In genomic region chr12:57148469-57149308, GRCh38 we compare ENCODE assay signal across 1 cellular context.
A peak's percentile ranks its signal among the peaks of the same experiment; 100 is the strongest.
TF ChIP-seq lines count a peak whose summit lies in the region.

No MANE protein-coding gene starts in this region.

TF ChIP-seq in HepG2, 621 proteins besides CTCF, POLR2A, EP300 and RAD21 (continued from another document and continues in another):
- no peak for TF ChIP-seq ZNF598 (CRISPR knock-in tag; IDR thresholded peaks at IDR 0.05; ENCODE audit: borderline replicate concordance)
- TF ChIP-seq FOXM1 (CRISPR knock-in tag; IDR thresholded peaks at IDR 0.05) = no peak
- no peak for TF ChIP-seq ZHX1 (CRISPR knock-in tag; IDR thresholded peaks at IDR 0.05; ENCODE audit: low read depth)
- no peak for TF ChIP-seq HNRNPH1 (optimal IDR thresholded peaks at IDR 0.05; ENCODE audit: low read depth, low read length)
- TF ChIP-seq ZNF512B (CRISPR knock-in tag; IDR thresholded peaks at IDR 0.05; ENCODE audit: borderline replicate concordance) = no peak
- TF ChIP-seq ZSCAN29 (CRISPR knock-in tag; conservative IDR thresholded peaks at IDR 0.05) = no peak
- TF ChIP-seq ZNF180 (CRISPR knock-in tag; IDR thresholded peaks at IDR 0.05; ENCODE audit: borderline replicate concordance, low read depth) = no peak
- no peak for TF ChIP-seq ZNF773 (CRISPR knock-in tag; IDR thresholded peaks at IDR 0.05; ENCODE audit: borderline replicate concordance)
- TF ChIP-seq ZNF207 (IDR thresholded peaks at IDR 0.05; ENCODE audit: borderline replicate concordance) = no peak
- 0 out of 2 replicates have a peak, but pooled peaks have one; percentile 12 for TF ChIP-seq ZNF143 (CRISPR knock-in tag; IDR thresholded peaks at IDR 0.05)
- TF ChIP-seq ZBTB10 (CRISPR knock-in tag; IDR thresholded peaks at IDR 0.05; ENCODE audit: borderline replicate concordance) = peak; percentile 50; the same call in 1 of the 2 replicates
- no peak for TF ChIP-seq SMAD1 (CRISPR knock-in tag; IDR thresholded peaks at IDR 0.05; ENCODE audit: borderline replicate concordance, low read depth)
- no peak for TF ChIP-seq ZNF18 (CRISPR knock-in tag; IDR thresholded peaks at IDR 0.05; ENCODE audit: insufficient replicate concordance)
- TF ChIP-seq CBX2 (IDR thresholded peaks at IDR 0.05; ENCODE audit: low read depth, low read length) = no peak
- no peak for TF ChIP-seq CBX2 (CRISPR knock-in tag; IDR thresholded peaks at IDR 0.05; ENCODE audit: low read depth)
- TF ChIP-seq TARDBP (CRISPR knock-in tag; IDR thresholded peaks at IDR 0.05) = 0 out of 2 replicates have a peak, but pooled peaks have one; percentile 33
- TF ChIP-seq FOSL2 (CRISPR knock-in tag; IDR thresholded peaks at IDR 0.05) = peak; percentile 74
- no peak for TF ChIP-seq ZFP82 (CRISPR knock-in tag; IDR thresholded peaks at IDR 0.05; ENCODE audit: borderline replicate concordance)
- TF ChIP-seq KLF6 (CRISPR knock-in tag; IDR thresholded peaks at IDR 0.05) = no peak
- no peak for TF ChIP-seq TOE1 (CRISPR knock-in tag; IDR thresholded peaks at IDR 0.05)
- no peak for TF ChIP-seq NRL (CRISPR knock-in tag; IDR thresholded peaks at IDR 0.05; ENCODE audit: borderline replicate concordance)
- no peak for TF ChIP-seq CENPBD1 (CRISPR knock-in tag; IDR thresholded peaks at IDR 0.05; ENCODE audit: borderline replicate concordance, low read depth)
- TF ChIP-seq ZNF235 (CRISPR knock-in tag; IDR thresholded peaks at IDR 0.05; ENCODE audit: borderline replicate concordance) = no peak
- TF ChIP-seq RXRA (CRISPR knock-in tag; IDR thresholded peaks at IDR 0.05) = no peak
- TF ChIP-seq CCAR2 (optimal IDR thresholded peaks at IDR 0.05; ENCODE audit: low read depth, low read length) = no peak
- no peak for TF ChIP-seq ZNF431 (CRISPR knock-in tag; IDR thresholded peaks at IDR 0.05; ENCODE audit: borderline replicate concordance, low read depth)
- TF ChIP-seq HMGA1 (CRISPR knock-in tag; conservative IDR thresholded peaks at IDR 0.05) = no peak
- TF ChIP-seq MAFK (conservative IDR thresholded peaks at IDR 0.05 in 1 of 2, IDR thresholded peaks at IDR 0.05 in 1 of 2; ENCODE audit: low read length in 2 of 2) = no peak
- TF ChIP-seq GPBP1L1 (CRISPR knock-in tag; IDR thresholded peaks at IDR 0.05) = no peak
- TF ChIP-seq ZNF3 (CRISPR knock-in tag; IDR thresholded peaks at IDR 0.05) = no peak
- TF ChIP-seq ZNF225 (CRISPR knock-in tag; IDR thresholded peaks at IDR 0.05) = no peak
- no peak for TF ChIP-seq TCF12 (IDR thresholded peaks at IDR 0.05)
- TF ChIP-seq TCF12 (CRISPR knock-in tag; IDR thresholded peaks at IDR 0.05) = no peak
- TF ChIP-seq PHF21A (CRISPR knock-in tag; IDR thresholded peaks at IDR 0.05) = peak; percentile 92
- TF ChIP-seq ZNF317 (CRISPR knock-in tag; IDR thresholded peaks at IDR 0.05) = no peak
- peak; percentile 90 for TF ChIP-seq HNF4A (CRISPR knock-in tag; IDR thresholded peaks at IDR 0.05)
- TF ChIP-seq ZBTB44 (CRISPR knock-in tag; IDR thresholded peaks at IDR 0.05) = no peak
- TF ChIP-seq ERF (CRISPR knock-in tag; IDR thresholded peaks at IDR 0.05) = peak; percentile 59; the same call in 1 of the 2 replicates
- TF ChIP-seq ZNF782 (CRISPR knock-in tag; IDR thresholded peaks at IDR 0.05; ENCODE audit: borderline replicate concordance) = no peak
- no peak for TF ChIP-seq RFX1 (IDR thresholded peaks at IDR 0.05)
- no peak for TF ChIP-seq TRIM24 (CRISPR knock-in tag; IDR thresholded peaks at IDR 0.05)
- no peak for TF ChIP-seq ZNF780A (CRISPR knock-in tag; IDR thresholded peaks at IDR 0.05)
- no peak for TF ChIP-seq SIN3B (IDR thresholded peaks at IDR 0.05; ENCODE audit: low read length)
- TF ChIP-seq MED8 (CRISPR knock-in tag; IDR thresholded peaks at IDR 0.05; ENCODE audit: insufficient replicate concordance) = no peak
- TF ChIP-seq GATAD2A (CRISPR knock-in tag; IDR thresholded peaks at IDR 0.05) = peak; percentile 95
- TF ChIP-seq DMAP1 (CRISPR knock-in tag; IDR thresholded peaks at IDR 0.05) = no peak
- no peak for TF ChIP-seq GZF1 (CRISPR knock-in tag; IDR thresholded peaks at IDR 0.05)
- peak; percentile 63; the same call in 1 of the 2 replicates for TF ChIP-seq ZNF331 (CRISPR knock-in tag; IDR thresholded peaks at IDR 0.05)
- no peak for TF ChIP-seq THYN1 (CRISPR knock-in tag; IDR thresholded peaks at IDR 0.05; ENCODE audit: borderline replicate concordance, low read depth)
- TF ChIP-seq ZNF574 (CRISPR knock-in tag; IDR thresholded peaks at IDR 0.05) = 0 out of 2 replicates have a peak, but pooled peaks have one; percentile 50
- 0 out of 2 replicates have a peak, but pooled peaks have one; percentile 47 for TF ChIP-seq ZNF614 (CRISPR knock-in tag; IDR thresholded peaks at IDR 0.05; ENCODE audit: borderline replicate concordance)
- no peak; the same call in 1 of the 2 replicates for TF ChIP-seq HES4 (CRISPR knock-in tag; IDR thresholded peaks at IDR 0.05; ENCODE audit: borderline replicate concordance)
- no peak for TF ChIP-seq MNT (IDR thresholded peaks at IDR 0.05)
- TF ChIP-seq MAFF (IDR thresholded peaks at IDR 0.05; ENCODE audit: low read depth, low read length) = no peak
